13 cellular contexts compared by ENCODE assay signal in the genomic region with DNA sequence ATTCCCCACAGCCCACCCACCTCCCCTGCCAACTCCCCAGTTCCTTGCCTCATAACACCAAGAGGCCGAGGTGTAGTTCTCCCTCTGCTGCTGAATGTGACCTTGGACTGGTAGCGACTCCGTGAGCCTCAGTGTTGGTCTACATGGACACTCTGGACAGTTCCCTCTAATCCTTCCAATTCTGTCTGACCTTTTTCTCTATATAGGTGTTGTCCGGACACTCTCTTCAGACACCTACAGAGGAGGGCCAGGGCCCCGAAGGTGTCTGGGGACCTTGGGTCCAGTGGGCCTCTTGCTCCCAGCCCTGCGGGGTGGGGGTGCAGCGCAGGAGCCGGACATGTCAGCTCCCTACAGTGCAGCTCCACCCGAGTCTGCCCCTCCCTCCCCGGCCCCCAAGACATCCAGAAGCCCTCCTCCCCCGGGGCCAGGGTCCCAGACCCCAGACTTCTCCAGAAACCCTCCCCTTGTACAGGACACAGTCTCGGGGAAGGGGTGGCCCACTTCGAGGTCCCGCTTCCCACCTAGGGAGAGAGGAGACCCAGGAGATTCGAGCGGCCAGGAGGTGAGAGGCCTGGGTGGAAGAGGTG. TPM values are rescaled to one million over a fixed set of nuclear protein-coding genes. Genes with fewer than 3 reads are reported as not detected.
A peak's percentile ranks its signal among the peaks of the same experiment; 100 is the strongest.
DNase-seq lines count a peak whose midpoint lies in the region; ATAC-seq, FAIRE-seq and TF ChIP-seq lines count a peak whose summit lies in the region.
"Had no signal": no experiment of that assay in that cellular context is flagged by ENCODE, and none has a peak within 500 bp of the region (broad histone marks: within the 10 kb centered on the region; RNA-seq: fewer than 3 reads in every experiment).

No MANE protein-coding gene starts in this region.

- TF ChIP-seq POLR2A in adrenal gland (IDR thresholded peaks at IDR 0.05) (no peak), HepG2 (IDR thresholded peaks at IDR 0.05; ENCODE audit: insufficient read depth in 1 of 2, low read depth in 2 of 2, low read length in 2 of 2) (no peak; a peak in 1 of 4 replicates), stomach (IDR thresholded peaks at IDR 0.05) (no peak)

- H3K4me1 ChIP-seq in adrenal gland (replicated peaks in 1 of 2) (peaks cover 26 to 40% of the 10 kb centered on the region in 2 donors), HepG2 (ENCODE audit: insufficient read depth, low read length) (peaks cover 58% of the 10 kb centered on the region), stomach (peaks cover 38 to 80% (median 59%) of the 10 kb centered on the region in 4 donors)

- H3K9me3 Mint-ChIP-seq in activated naive CD4-positive, alpha-beta T cell treated with anti-CD3 and anti-CD28 coated beads for 36 hours = no peaks in the 10 kb centered on the region

- intact Hi-C loops in adrenal gland (cut with DNase I) = loop anchor here in 1 of 2 donors (10.0 kb wide), 1 partner anchor 262 kb away; no protein-coding TSS in a partner anchor
- intact Hi-C loops in HepG2 (cut with micrococcal nuclease; ENCODE audit: unreplicated experiment) = loop anchor here (1.0 to 10.0 kb wide), 2 partner anchors 20 to 298 kb away; a partner anchor contains a TSS
- intact Hi-C loops in stomach (cut with DNase I; ENCODE audit: low total_unique reads) = loop anchor here (10.0 kb wide), 1 partner anchor 72 kb away; a partner anchor contains a TSS
- intact Hi-C loops in activated naive CD4-positive, alpha-beta T cell treated with anti-CD3 and anti-CD28 coated beads for 36 hours (cut with micrococcal nuclease) = loop anchor here (1.0 kb wide), 1 partner anchor 213 kb away; a partner anchor contains a TSS

- H3K36me3 ChIP-seq in H7 (replicated peaks; ENCODE audit: control insufficient read depth, insufficient read depth, low read length) (no peaks in the 10 kb centered on the region; the same call in 1 of the 2 replicates), adrenal gland (replicated peaks in 1 of 2) (no peaks in the 10 kb centered on the region), HepG2 (replicated peaks in 1 of 2; ENCODE audit: control insufficient read depth in 1 of 2, insufficient read depth in 2 of 2, low read length in 2 of 2) (peaks cover 0 to 5% of the 10 kb centered on the region in 2 experiments; a peak in 2 of 5 replicates), stomach (peaks cover 0 to 42% (median 29%) of the 10 kb centered on the region in 4 donors)

- H3K4me3 Mint-ChIP-seq in activated naive CD4-positive, alpha-beta T cell treated with anti-CD3 and anti-CD28 coated beads for 36 hours = no peak overlapping the region

- no peak for TF ChIP-seq RAD21 in HepG2 (CRISPR knock-in tag; IDR thresholded peaks at IDR 0.05)

- H3K27me3 Mint-ChIP-seq in activated naive CD4-positive, alpha-beta T cell treated with anti-CD3 and anti-CD28 coated beads for 36 hours (ENCODE audit: low read depth) = peaks cover 26% of the 10 kb centered on the region

- H3K27ac ChIP-seq in adrenal gland (peak overlapping the region in 4 of 5 donors; percentile 2 to 92 (median 63)), HepG2 (ENCODE audit: extremely low read length, insufficient read depth, low read length) (peak overlapping the region; percentile 76), stomach (peak overlapping the region; percentile 57 to 93 (median 85))

- CTCF ChIA-PET in HepG2 (lab: Yijun Ruan, JAX; ENCODE audit: low intra/inter-chr PET ratio, low total read pairs) = interaction anchor here (1.0 kb wide), 1 partner anchor 89 kb away, joined by 3 read pairs; no protein-coding TSS in a partner anchor
- CTCF ChIA-PET in activated naive CD4-positive, alpha-beta T cell treated with anti-CD3 and anti-CD28 coated beads for 36 hours (lab: Charles Lee) = no interaction called here

- no peak overlapping the region for H3K4me3 ChIP-seq in H7 (ENCODE audit: insufficient read depth, low read depth, low read length)
- H3K4me3 ChIP-seq in adrenal gland = no peak overlapping the region
- H3K4me3 ChIP-seq in HepG2 (replicated peaks in 1 of 3; ENCODE audit: insufficient read depth in 1 of 3, low read depth in 2 of 3, low read length in 3 of 3) = peak overlapping the region; percentile 3 to 66 (median 18); a peak in 4 of 6 replicates
- peak overlapping the region in 1 of 4 donors; percentile 10 for H3K4me3 ChIP-seq in stomach

- no TSS peak for BruUV-seq in HepG2 (replicated peaks; lab: Mats Ljungman, UMichigan)

- peak; percentile 52 for DNase-seq in H7
- peak in 1 of 7 donors; percentile 25 for DNase-seq in adrenal gland
- DNase-seq in HepG2 (ENCODE audit: low spot score) = no peak
- no peak for DNase-seq in stomach
- DNase-seq in NCI-H1092 (lab: John Stamatoyannopoulos, UW) = no peak
- no peak for DNase-seq in urothelium cell line (ENCODE audit: low spot score)
- DNase-seq in activated naive CD4-positive, alpha-beta T cell treated with anti-CD3 and anti-CD28 coated beads for 36 hours = no peak
- no peak for DNase-seq in germinal center (ENCODE audit: low spot score)
- DNase-seq: GOT3; NCI-H1417 treated with DMSO at 0.1 percent for 48 hours; stimulated activated CD4-positive, alpha-beta T cell treated with anti-CD3 and anti-CD28 coated beads, Interleukin-4, amount 100 ng/mL, for 4 hours had no signal

- TF ChIP-seq EP300 in HepG2 (IDR thresholded peaks at IDR 0.05; ENCODE audit: low read depth in 2 of 2, low read length in 2 of 2) (no peak), HepG2 (CRISPR knock-in tag; IDR thresholded peaks at IDR 0.05; ENCODE audit: borderline replicate concordance) (no peak), stomach (IDR thresholded peaks at IDR 0.05) (no peak)

- peak overlapping the region; percentile 53; the same call in 1 of the 2 replicates for H3K9ac ChIP-seq in HepG2 (ENCODE audit: insufficient read depth, low read depth, low read length)

- H3K79me2 ChIP-seq in HepG2 (ENCODE audit: insufficient read depth, low read length) = no peaks in the 10 kb centered on the region

- no peaks in the 10 kb centered on the region for H3K36me3 Mint-ChIP-seq in activated naive CD4-positive, alpha-beta T cell treated with anti-CD3 and anti-CD28 coated beads for 36 hours (ENCODE audit: low read depth)

- H3K4me2 ChIP-seq in HepG2 (ENCODE audit: low read depth, low read length) = peak overlapping the region; percentile 81

- ATAC-seq in HepG2 = peak; percentile 22

- no peak overlapping the region for H3K27ac Mint-ChIP-seq in activated naive CD4-positive, alpha-beta T cell treated with anti-CD3 and anti-CD28 coated beads for 36 hours

- TF ChIP-seq CTCF in adrenal gland (IDR thresholded peaks at IDR 0.05) (no peak), HepG2 (CRISPR knock-in tag; IDR thresholded peaks at IDR 0.05) (0 out of 2 replicates have a peak, but pooled peaks have one; percentile 22), stomach (IDR thresholded peaks at IDR 0.05) (no peak)

- no peaks in the 10 kb centered on the region for H3K9me3 ChIP-seq in adrenal gland (replicated peaks in 1 of 3)
- H3K9me3 ChIP-seq in HepG2 (ENCODE audit: low read length) = no peaks in the 10 kb centered on the region
- H3K9me3 ChIP-seq in stomach = no peaks in the 10 kb centered on the region

- no peak overlapping the region for H2AFZ ChIP-seq in HepG2 (ENCODE audit: low read length)

- 63 to 68% (median 65%) methylated on average over 12 to 16 of the region's 16 CpGs for WGBS in adrenal gland, 4 donors
- 48% methylated on average over 11 of the region's 16 CpGs for WGBS in HepG2 (ENCODE audit: low lambda C conversion rate)
- WGBS in stomach, 5 donors = 67 to 80% (median 75%) methylated on average over 12 to 16 of the region's 16 CpGs

- peaks cover 32% of the 10 kb centered on the region for H3K4me1 Mint-ChIP-seq in activated naive CD4-positive, alpha-beta T cell treated with anti-CD3 and anti-CD28 coated beads for 36 hours (ENCODE audit: low read depth)

- peaks cover 17% of the 10 kb centered on the region for H3K27me3 ChIP-seq in H7 (ENCODE audit: control insufficient read depth, insufficient read depth, low read length)
- no peaks in the 10 kb centered on the region for H3K27me3 ChIP-seq in adrenal gland
- H3K27me3 ChIP-seq in HepG2 (ENCODE audit: control insufficient read depth in 1 of 2, insufficient read depth in 2 of 2, low read length in 2 of 2) = no peaks in the 10 kb centered on the region; a peak in 1 of 5 replicates
- no peaks in the 10 kb centered on the region for H3K27me3 ChIP-seq in stomach

- H4K20me1 ChIP-seq in HepG2 (ENCODE audit: insufficient read depth, low read length) = no peaks in the 10 kb centered on the region

- POLR2A ChIA-PET in HepG2 (lab: Yijun Ruan, JAX) = interaction anchor here (1.0 to 6.9 kb wide), 6 partner anchors 9 to 189 kb away, joined by 3 to 88 read pairs (median 6); a partner anchor contains a TSS

- in situ Hi-C loops in HepG2 (cut with HindIII; ENCODE audit: extremely low pct_ligation_motif_present, low pct_unique_long_range_greater_than_20kb) = loop anchor here (5.0 kb wide), 1 partner anchor 85 kb away; no protein-coding TSS in a partner anchor

- FAIRE-seq in HepG2 (lab: Jason Lieb, UNC) (no peak), urothelium cell line (lab: Jason Lieb, UNC) (no peak)

RNA-seq across cellular contexts. Expression of a gene that starts 3.6 kb away (rescaled TPM):
- total RNA-seq in H7 (2014; rRNA removed; shearing (Covaris generic)) = 4.2 and 8.1 TPM in 2 replicates
- 10 to 100 TPM in 4 of 8 donors, 1 to 10 TPM in 4; 4.5 to 34.4 (median 9.2) TPM for total RNA-seq in adrenal gland
- 10 to 100 TPM in 2 of 3 donors, 1 to 10 TPM in 1; 1.7 to 31.4 (median 31.1) TPM for polyA plus RNA-seq in adrenal gland
- 1.9 and 3.9 TPM in 2 replicates for total RNA-seq in HepG2 (2016; rRNA removed; fragmentation: Illumina TruSeq; extraction: Trizol)
- total RNA-seq in HepG2 (2016; cell fraction: cytosol; rRNA removed; fragmentation: Illumina TruSeq; extraction: Trizol; ENCODE audit: low read depth) = 1.3 and 1.4 TPM in 2 replicates
- 1.4 and 3.5 TPM in 2 replicates for total RNA-seq in HepG2 (2016; cell fraction: insoluble cytoplasmic fraction; rRNA removed; fragmentation: Illumina TruSeq; extraction: Trizol)
- total RNA-seq in HepG2 (2016; cell fraction: membrane; rRNA removed; fragmentation: Illumina TruSeq; extraction: Trizol) = 2.8 TPM in 2 replicates
- total RNA-seq in HepG2 (2016; cell fraction: nucleus; rRNA removed; fragmentation: Illumina TruSeq; extraction: Trizol) = 5.1 and 8.0 TPM in 2 replicates
- polyA plus RNA-seq in HepG2 (2011; rRNA removed) = 15.1 and 16.4 TPM in 2 replicates
- 7.9 and 8.3 TPM in 2 replicates for polyA plus RNA-seq in HepG2 (2011; cell fraction: cytosol; rRNA removed)
- polyA plus RNA-seq in HepG2 (2011; cell fraction: nucleus; rRNA removed) = 81.6 and 99.7 TPM in 2 replicates
- 6.4 and 10.9 TPM in 2 replicates for polyA plus RNA-seq in HepG2 (2012)
- 0.93 and 1.3 TPM in 2 replicates for polyA plus RNA-seq in HepG2 (2016; cell fraction: cytosol; fragmentation: Illumina TruSeq; extraction: Trizol; ENCODE audit: low read depth)
- polyA plus RNA-seq in HepG2 (2016; cell fraction: insoluble cytoplasmic fraction; fragmentation: Illumina TruSeq; extraction: Trizol; ENCODE audit: low read depth) = 4.0 and 4.2 TPM in 2 replicates
- polyA plus RNA-seq in HepG2 (2016; cell fraction: membrane; fragmentation: Illumina TruSeq; extraction: Trizol; ENCODE audit: low read depth) = 3.3 and 3.7 TPM in 2 replicates
- 32.6 and 38.0 TPM in 2 replicates for polyA plus RNA-seq in HepG2 (2016; cell fraction: nucleus; fragmentation: Illumina TruSeq; extraction: Trizol; ENCODE audit: insufficient read depth, low read depth)
- 5.9 and 8.8 TPM in 2 replicates for polyA minus RNA-seq in HepG2 (2011; rRNA and poly(A)+ RNA removed; ENCODE audit: low replicate concordance)
- polyA minus RNA-seq in HepG2 (2011; cell fraction: cytosol; rRNA and poly(A)+ RNA removed) = 5.3 and 6.0 TPM in 2 replicates
- 9.4 TPM in 2 replicates for polyA minus RNA-seq in HepG2 (2011; cell fraction: nucleus; rRNA and poly(A)+ RNA removed)
- 10 to 100 TPM in 3 of 5 donors, 1 to 10 TPM in 2; 4.9 to 32.3 (median 11.7) TPM for total RNA-seq in stomach
- 10 to 100 TPM in 1 of 3 donors, 1 to 10 TPM in 2; 7.5 to 54.2 (median 8.7) TPM for polyA plus RNA-seq in stomach
- total RNA-seq in activated naive CD4-positive, alpha-beta T cell treated with anti-CD3 and anti-CD28 coated beads for 36 hours = 1 to 10 TPM; 1.3 to 2.0 TPM
- total RNA-seq: Daoy had no signal

RNA-seq across cellular contexts. Expression of a gene that starts 26.6 kb away (rescaled TPM):
- 165 and 234 TPM in 2 replicates for total RNA-seq in H7 (2014; rRNA removed; shearing (Covaris generic))
- 100 to 1,000 TPM; 146 to 299 (median 207) TPM for total RNA-seq in adrenal gland
- 100 to 1,000 TPM in 1 of 3 donors, 10 to 100 TPM in 2; 57.4 to 187 (median 90.5) TPM for polyA plus RNA-seq in adrenal gland
- 113 and 125 TPM in 2 replicates for total RNA-seq in HepG2 (2016; rRNA removed; fragmentation: Illumina TruSeq; extraction: Trizol)
- 16.3 and 19.0 TPM in 2 replicates for total RNA-seq in HepG2 (2016; cell fraction: cytosol; rRNA removed; fragmentation: Illumina TruSeq; extraction: Trizol; ENCODE audit: low read depth)
- total RNA-seq in HepG2 (2016; cell fraction: insoluble cytoplasmic fraction; rRNA removed; fragmentation: Illumina TruSeq; extraction: Trizol) = 108 and 127 TPM in 2 replicates
- 41.9 and 48.9 TPM in 2 replicates for total RNA-seq in HepG2 (2016; cell fraction: membrane; rRNA removed; fragmentation: Illumina TruSeq; extraction: Trizol)
- 150 and 151 TPM in 2 replicates for total RNA-seq in HepG2 (2016; cell fraction: nucleus; rRNA removed; fragmentation: Illumina TruSeq; extraction: Trizol)
- polyA plus RNA-seq in HepG2 (2011; rRNA removed) = 69.5 and 70.6 TPM in 2 replicates
- 40.6 and 51.3 TPM in 2 replicates for polyA plus RNA-seq in HepG2 (2011; cell fraction: cytosol; rRNA removed)
- 127 and 138 TPM in 2 replicates for polyA plus RNA-seq in HepG2 (2011; cell fraction: nucleus; rRNA removed)
- polyA plus RNA-seq in HepG2 (2012) = 59.5 and 80.1 TPM in 2 replicates
- 5.6 and 6.4 TPM in 2 replicates for polyA plus RNA-seq in HepG2 (2016; cell fraction: cytosol; fragmentation: Illumina TruSeq; extraction: Trizol; ENCODE audit: low read depth)
- 99.4 and 100.0 TPM in 2 replicates for polyA plus RNA-seq in HepG2 (2016; cell fraction: insoluble cytoplasmic fraction; fragmentation: Illumina TruSeq; extraction: Trizol; ENCODE audit: low read depth)
- 21.9 and 23.4 TPM in 2 replicates for polyA plus RNA-seq in HepG2 (2016; cell fraction: membrane; fragmentation: Illumina TruSeq; extraction: Trizol; ENCODE audit: low read depth)
- polyA plus RNA-seq in HepG2 (2016; cell fraction: nucleus; fragmentation: Illumina TruSeq; extraction: Trizol; ENCODE audit: insufficient read depth, low read depth) = 207 and 216 TPM in 2 replicates
- polyA minus RNA-seq in HepG2 (2011; rRNA and poly(A)+ RNA removed; ENCODE audit: low replicate concordance) = 65.4 and 90.8 TPM in 2 replicates
- polyA minus RNA-seq in HepG2 (2011; cell fraction: cytosol; rRNA and poly(A)+ RNA removed) = 72.9 and 73.2 TPM in 2 replicates
- polyA minus RNA-seq in HepG2 (2011; cell fraction: nucleus; rRNA and poly(A)+ RNA removed) = 152 and 196 TPM in 2 replicates
- 100 to 1,000 TPM in 4 of 5 donors, 10 to 100 TPM in 1; 87.5 to 330 (median 142) TPM for total RNA-seq in stomach
- 100 to 1,000 TPM in 2 of 3 donors, 10 to 100 TPM in 1; 77.7 to 127 (median 115) TPM for polyA plus RNA-seq in stomach
- total RNA-seq in activated naive CD4-positive, alpha-beta T cell treated with anti-CD3 and anti-CD28 coated beads for 36 hours = 100 to 1,000 TPM; 228 to 235 TPM

RNA-seq across cellular contexts. Expression of a gene that starts 37.2 kb away (rescaled TPM):
- 1.7 and 2.6 TPM in 2 replicates for total RNA-seq in H7 (2014; rRNA removed; shearing (Covaris generic))
- total RNA-seq in adrenal gland (under 1 TPM in 1 of 8 donors, not detected in 7; 0.61 TPM), HepG2 (2016; rRNA removed; fragmentation: Illumina TruSeq; extraction: Trizol) (0.71 TPM in 1 of 2 replicates, not detected in the other), stomach (not detected)
- polyA plus RNA-seq in adrenal gland (under 1 TPM in 1 of 3 donors, not detected in 2; 0.40 TPM), HepG2 (2011; rRNA removed) (0.20 and 0.33 TPM in 2 replicates), stomach (under 1 TPM in 1 of 3 donors, not detected in 2; 0.93 TPM)
- total RNA-seq in HepG2 (2016; cell fraction: cytosol; rRNA removed; fragmentation: Illumina TruSeq; extraction: Trizol; ENCODE audit: low read depth) = 1.2 and 1.9 TPM in 2 replicates
- total RNA-seq in HepG2 (2016; cell fraction: insoluble cytoplasmic fraction; rRNA removed; fragmentation: Illumina TruSeq; extraction: Trizol) = 0.40 and 1.6 TPM in 2 replicates
- total RNA-seq in HepG2 (2016; cell fraction: membrane; rRNA removed; fragmentation: Illumina TruSeq; extraction: Trizol) = 1.9 and 2.4 TPM in 2 replicates
- 0.84 TPM in 1 of 2 replicates, not detected in the other for total RNA-seq in HepG2 (2016; cell fraction: nucleus; rRNA removed; fragmentation: Illumina TruSeq; extraction: Trizol)
- polyA plus RNA-seq in HepG2 (2011; cell fraction: cytosol; rRNA removed) = 0.48 TPM in 1 of 2 replicates, not detected in the other
- polyA plus RNA-seq in HepG2 (2011; cell fraction: nucleus; rRNA removed) = 0.45 TPM in 1 of 2 replicates, not detected in the other
- 0.41 and 0.44 TPM in 2 replicates for polyA plus RNA-seq in HepG2 (2012)
- 1.0 and 1.6 TPM in 2 replicates for polyA plus RNA-seq in HepG2 (2016; cell fraction: cytosol; fragmentation: Illumina TruSeq; extraction: Trizol; ENCODE audit: low read depth)
- 0.53 and 1.0 TPM in 2 replicates for polyA plus RNA-seq in HepG2 (2016; cell fraction: insoluble cytoplasmic fraction; fragmentation: Illumina TruSeq; extraction: Trizol; ENCODE audit: low read depth)
- 0.48 and 1.3 TPM in 2 replicates for polyA plus RNA-seq in HepG2 (2016; cell fraction: membrane; fragmentation: Illumina TruSeq; extraction: Trizol; ENCODE audit: low read depth)
- 3.8 and 3.9 TPM in 2 replicates for polyA plus RNA-seq in HepG2 (2016; cell fraction: nucleus; fragmentation: Illumina TruSeq; extraction: Trizol; ENCODE audit: insufficient read depth, low read depth)
- polyA minus RNA-seq in HepG2 (2011; rRNA and poly(A)+ RNA removed; ENCODE audit: low replicate concordance) = not detected in 2 replicates
- not detected in 2 replicates for polyA minus RNA-seq in HepG2 (2011; cell fraction: cytosol; rRNA and poly(A)+ RNA removed)
- polyA minus RNA-seq in HepG2 (2011; cell fraction: nucleus; rRNA and poly(A)+ RNA removed) = 1.6 TPM in 1 of 2 replicates, not detected in the other
- not detected for total RNA-seq in activated naive CD4-positive, alpha-beta T cell treated with anti-CD3 and anti-CD28 coated beads for 36 hours
- total RNA-seq: Daoy, mononuclear cell had no signal

RNA-seq across cellular contexts. Expression of a gene that starts 44.9 kb away (rescaled TPM):
- total RNA-seq in H7 (2014; rRNA removed; shearing (Covaris generic)) = 1.9 and 3.6 TPM in 2 replicates
- total RNA-seq in adrenal gland (10 to 100 TPM; 14.0 to 63.0 (median 25.0) TPM), HepG2 (2016; rRNA removed; fragmentation: Illumina TruSeq; extraction: Trizol) (0.13 and 0.42 TPM in 2 replicates), stomach (10 to 100 TPM in 2 of 5 donors, 1 to 10 TPM in 3; 1.7 to 29.3 (median 6.5) TPM)
- polyA plus RNA-seq in adrenal gland (10 to 100 TPM; 22.2 to 54.4 (median 44.4) TPM), HepG2 (2011; rRNA removed) (1.0 and 1.4 TPM in 2 replicates), stomach (100 to 1,000 TPM in 1 of 3 donors, 1 to 10 TPM in 2; 3.1 to 345 (median 6.8) TPM)
- total RNA-seq in HepG2 (2016; cell fraction: cytosol; rRNA removed; fragmentation: Illumina TruSeq; extraction: Trizol; ENCODE audit: low read depth) = 0.20 and 0.26 TPM in 2 replicates
- total RNA-seq in HepG2 (2016; cell fraction: insoluble cytoplasmic fraction; rRNA removed; fragmentation: Illumina TruSeq; extraction: Trizol) = 0.32 TPM in 1 of 2 replicates, not detected in the other
- 0.19 and 0.31 TPM in 2 replicates for total RNA-seq in HepG2 (2016; cell fraction: membrane; rRNA removed; fragmentation: Illumina TruSeq; extraction: Trizol)
- 0.53 and 0.84 TPM in 2 replicates for total RNA-seq in HepG2 (2016; cell fraction: nucleus; rRNA removed; fragmentation: Illumina TruSeq; extraction: Trizol)
- polyA plus RNA-seq in HepG2 (2011; cell fraction: cytosol; rRNA removed) = 0.47 and 0.51 TPM in 2 replicates
- polyA plus RNA-seq in HepG2 (2011; cell fraction: nucleus; rRNA removed) = 4.9 and 5.0 TPM in 2 replicates
- 0.64 and 1.1 TPM in 2 replicates for polyA plus RNA-seq in HepG2 (2012)
- 0.29 and 0.53 TPM in 2 replicates for polyA plus RNA-seq in HepG2 (2016; cell fraction: cytosol; fragmentation: Illumina TruSeq; extraction: Trizol; ENCODE audit: low read depth)
- 0.15 TPM in 1 of 2 replicates, not detected in the other for polyA plus RNA-seq in HepG2 (2016; cell fraction: insoluble cytoplasmic fraction; fragmentation: Illumina TruSeq; extraction: Trizol; ENCODE audit: low read depth)
- 0.24 and 0.42 TPM in 2 replicates for polyA plus RNA-seq in HepG2 (2016; cell fraction: membrane; fragmentation: Illumina TruSeq; extraction: Trizol; ENCODE audit: low read depth)
- 3.5 TPM in 2 replicates for polyA plus RNA-seq in HepG2 (2016; cell fraction: nucleus; fragmentation: Illumina TruSeq; extraction: Trizol; ENCODE audit: insufficient read depth, low read depth)
- 0.20 and 8.4 TPM in 2 replicates for polyA minus RNA-seq in HepG2 (2011; rRNA and poly(A)+ RNA removed; ENCODE audit: low replicate concordance)
- polyA minus RNA-seq in HepG2 (2011; cell fraction: cytosol; rRNA and poly(A)+ RNA removed) = 0.69 TPM in 1 of 2 replicates, not detected in the other
- polyA minus RNA-seq in HepG2 (2011; cell fraction: nucleus; rRNA and poly(A)+ RNA removed) = 0.90 and 0.99 TPM in 2 replicates
- under 1 TPM; 0.69 to 0.88 TPM for total RNA-seq in activated naive CD4-positive, alpha-beta T cell treated with anti-CD3 and anti-CD28 coated beads for 36 hours

Comparison
In these comparisons a context has a peak if more than half of its experiments do, and no peak if none do; other contexts are left out.
1. H3K4me3 ChIP-seq: peak in HepG2 (3 of 3); none in H7 (single experiment) and adrenal gland (0 of 4).
2. Peak in every context shown above with its lines, with median percentiles within 50 percentile points of each other: H3K27ac ChIP-seq.